ENCODE assay signal across 8 cellular contexts in genomic region chr4:17447675-17448298, GRCh38.
A peak's percentile ranks its signal among the peaks of the same experiment; 100 is the strongest.
DNase-seq lines count a peak whose midpoint lies in the region; ATAC-seq lines count a peak whose summit lies in the region.

No MANE protein-coding gene starts in this region.

- peak; percentile 73 for DNase-seq in AG08396 (ENCODE audit: low spot score)
- DNase-seq in NCI-H1092 (lab: John Stamatoyannopoulos, UW): peak; percentile 12
- DNase-seq in T1000 (lab: John Stamatoyannopoulos, UW): peak; percentile 48
- DNase-seq in central memory CD4-positive, alpha-beta T cell: peak; percentile 43
- peak in 1 of 2 donors; percentile 27 for DNase-seq in left colon
- peak in 2 of 3 donors; percentile 21 to 39 for DNase-seq in stimulated activated CD4-positive, alpha-beta T cell treated with anti-CD3 and anti-CD28 coated beads, TNF-alpha, amount 100 ng/mL, for 48 hours (ENCODE audit: low read depth in 3 of 3)

- ATAC-seq in GM18499 (IDR thresholded peaks at IDR 0.05; ENCODE audit: insufficient read depth, unreplicated experiment): peak; percentile 90
- peak; percentile 95 for ATAC-seq in HG02798 (IDR thresholded peaks at IDR 0.05; ENCODE audit: poor library complexity, unreplicated experiment)
- peak; percentile 82 for ATAC-seq in left colon

- intact Hi-C loops in left colon (cut with DNase I, micrococcal nuclease): loop anchor here in 1 of 2 donors (5.0 to 10.0 kb wide), 2 partner anchors 103 to 1155 kb away; no protein-coding TSS in a partner anchor
